Comparison of ENCODE assay signal across 9 cellular contexts in the genomic region with DNA sequence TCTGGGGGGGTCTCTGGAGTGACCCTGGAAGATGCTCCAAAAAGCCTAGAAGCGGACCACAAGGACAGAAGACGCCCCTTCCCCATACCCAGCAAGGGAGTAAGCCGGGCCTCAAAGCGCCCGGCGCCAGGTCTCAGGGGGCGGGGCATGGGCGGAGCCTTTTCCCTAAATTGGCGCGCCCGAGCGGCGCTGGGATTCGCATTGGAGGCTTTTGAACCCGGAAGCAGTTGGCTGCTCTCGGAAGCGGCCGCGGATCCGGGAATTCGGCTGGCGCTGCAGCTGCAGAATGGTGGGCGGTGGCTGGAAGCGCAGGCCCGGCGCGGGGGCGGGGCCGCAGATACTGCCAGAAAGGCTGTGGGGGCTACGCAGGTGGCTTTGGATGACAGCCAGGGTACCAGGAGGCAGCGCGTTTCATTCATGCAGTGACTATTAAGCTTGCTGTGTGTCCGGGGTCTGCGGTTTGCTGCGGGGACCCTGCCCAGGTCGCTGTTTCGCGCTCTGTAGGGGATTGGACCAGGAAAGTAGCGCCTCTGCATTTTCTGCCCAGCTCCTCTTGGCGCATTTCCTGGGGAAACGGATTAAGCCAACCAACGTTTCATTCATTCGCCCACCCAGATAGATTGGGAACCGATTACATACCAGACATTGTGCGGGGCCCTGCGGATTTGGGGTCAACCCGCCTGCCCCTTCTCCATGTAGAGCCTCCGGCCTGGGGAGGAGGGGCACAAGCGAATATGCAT.
A peak's percentile ranks its signal among the peaks of the same experiment; 100 is the strongest.
DNase-seq lines count a peak whose midpoint lies in the region; ATAC-seq and TF ChIP-seq lines count a peak whose summit lies in the region.
"Had no signal": no experiment of that assay in that cellular context is flagged by ENCODE, and none has a peak within 500 bp of the region (broad histone marks: within the 10 kb centered on the region; RNA-seq: fewer than 3 reads in every experiment).

No MANE protein-coding gene starts in this region.

- H3K4me3 ChIP-seq in GM12865 (ENCODE audit: low read depth, low read length) (no peak overlapping the region), liver (ENCODE audit: low read depth in 1 of 3, low read length in 3 of 3) (peak overlapping the region; percentile 66 to 78 (median 75))
- peak overlapping the region; percentile 69 for H3K4me3 ChIP-seq in effector memory CD4-positive, alpha-beta T cell (ENCODE audit: insufficient read depth, low read depth, low read length, poor library complexity, severe bottlenecking)

- no peaks in the 10 kb centered on the region for H3K36me3 ChIP-seq in effector memory CD4-positive, alpha-beta T cell (ENCODE audit: control insufficient read depth, insufficient read depth, low read length)
- no peaks in the 10 kb centered on the region for H3K36me3 ChIP-seq in liver (ENCODE audit: control insufficient read depth in 4 of 4, insufficient read depth in 3 of 4, low read depth in 1 of 4, low read length in 3 of 4)

- TF ChIP-seq RAD21 in liver (IDR thresholded peaks at IDR 0.05), result no peak

- DNase-seq in GM12865 (ENCODE audit: low read depth) (peak; percentile 2), NCI-H2171 (lab: John Stamatoyannopoulos, UW) (peak; percentile 89), NAMALWA (ENCODE audit: low spot score) (no peak)
- DNase-seq in activated CD4-positive, alpha-beta T cell treated with anti-CD3 and anti-CD28 coated beads, Interleukin-2, amount 50 U/mL, for 4 hours, result peak; percentile 16 to 41
- peak; percentile 19 to 23 (median 21) for DNase-seq in effector memory CD4-positive, alpha-beta T cell
- peak; percentile 4 to 53 for DNase-seq in stimulated activated CD4-positive, alpha-beta T cell treated with anti-CD3 and anti-CD28 coated beads, Interleukin-1b, Interleukin-23, amount 100 ng/mL, for 4 hours (ENCODE audit: low read depth in 2 of 2)

- H3K4me1 ChIP-seq in effector memory CD4-positive, alpha-beta T cell (ENCODE audit: control insufficient read depth, insufficient read depth, low read length, poor library complexity, severe bottlenecking), result peaks cover 11% of the 10 kb centered on the region
- peaks cover 0 to 6% (median 5%) of the 10 kb centered on the region in 4 donors for H3K4me1 ChIP-seq in liver (ENCODE audit: control insufficient read depth in 4 of 4, insufficient read depth in 4 of 4, low read length in 3 of 4)

- peak overlapping the region; percentile 53 for H3K27ac ChIP-seq in effector memory CD4-positive, alpha-beta T cell (ENCODE audit: insufficient read depth, low read length, poor library complexity, severe bottlenecking)
- peak overlapping the region in 1 of 2 donors; percentile 12 for H3K27ac ChIP-seq in liver (ENCODE audit: low read depth in 1 of 2, low read length in 2 of 2)
- H3K27ac ChIP-seq: VCaP had no signal

- H3K9ac ChIP-seq in liver (ENCODE audit: low read depth in 1 of 2, low read length in 2 of 2), result no peak overlapping the region

- ATAC-seq in GM19463 (IDR thresholded peaks at IDR 0.05; ENCODE audit: unreplicated experiment), result no peak

- no peaks in the 10 kb centered on the region for H3K27me3 ChIP-seq in effector memory CD4-positive, alpha-beta T cell (replicated peaks; ENCODE audit: control insufficient read depth, insufficient read depth, low read length, poor library complexity, severe bottlenecking)
- H3K27me3 ChIP-seq in liver (ENCODE audit: control insufficient read depth in 4 of 4, insufficient read depth in 4 of 4, low read length in 3 of 4), result peaks cover 0 to 3% (median 0%) of the 10 kb centered on the region in 4 donors

- WGBS in liver, result 12% methylated on average over 49 of the region's 49 CpGs

- no peak for TF ChIP-seq CTCF in GM12865 (IDR thresholded peaks at IDR 0.05; ENCODE audit: insufficient read depth, low read depth, low read length, missing control alignments)
- no peak for TF ChIP-seq CTCF in liver (IDR thresholded peaks at IDR 0.05; ENCODE audit: low read depth, low read length, missing input control)

- no peaks in the 10 kb centered on the region for H3K9me3 ChIP-seq in effector memory CD4-positive, alpha-beta T cell (ENCODE audit: control insufficient read depth, low read length)
- peaks cover 0 to 4% (median 0%) of the 10 kb centered on the region in 4 donors for H3K9me3 ChIP-seq in liver (ENCODE audit: control insufficient read depth in 4 of 4, low read length in 3 of 4)

TF ChIP-seq in liver, 16 proteins besides CTCF, POLR2A, EP300 and RAD21:
- TF ChIP-seq GABPA (IDR thresholded peaks at IDR 0.05 in 1 of 2, conservative IDR thresholded peaks at IDR 0.05 in 1 of 2) (peak; percentile 54 to 82), JUND (IDR thresholded peaks at IDR 0.05) (no peak), RXRA (IDR thresholded peaks at IDR 0.05) (peak in 1 of 2 donors; percentile 24)
